ENCODE assay signal across 9 cellular contexts in genomic region chr9:7117676-7118561, GRCh38.
DNase-seq lines count a peak whose midpoint lies in the region; ATAC-seq, FAIRE-seq and TF ChIP-seq lines count a peak whose summit lies in the region.
"Had no signal": no experiment of that assay in that cellular context is flagged by ENCODE, and none has a peak within 500 bp of the region (broad histone marks: within the 10 kb centered on the region; RNA-seq: fewer than 3 reads in every experiment).

No MANE protein-coding gene starts in this region.

- intact Hi-C loops in kidney (cut with DNase I) = no loop called here

- H3K4me3 ChIP-seq in NB4 (ENCODE audit: low read depth, low read length) = no peak overlapping the region
- H3K4me3 ChIP-seq in foreskin fibroblast (ENCODE audit: low read depth in 1 of 2, low read length in 2 of 2) = no peak overlapping the region
- H3K4me3 ChIP-seq in kidney (ENCODE audit: low read length in 2 of 2) = no peak overlapping the region
- H3K4me3 ChIP-seq: tibial artery had no signal

- DNase-seq in HFFc6 (peak; percentile 13), NB4 (ENCODE audit: low read depth) (peak; percentile 61), foreskin fibroblast (peak; percentile 36 to 80), NCI-H524 (lab: John Stamatoyannopoulos, UW) (no peak), kidney (no peak)
- no peak for DNase-seq in activated T-cell treated with anti-CD3 and anti-CD28 coated beads, Interleukin-2, amount 50 U/mL, for 1 hour
- DNase-seq in activated CD4-positive, alpha-beta T cell treated with anti-CD3 and anti-CD28 coated beads for 48 hours = no peak
- DNase-seq: tibial artery had no signal

- H3K9me3 Mint-ChIP-seq in HFFc6 = no peaks in the 10 kb centered on the region

- no peaks in the 10 kb centered on the region for H3K9me3 ChIP-seq in kidney (ENCODE audit: control insufficient read depth in 1 of 2, low read length in 2 of 2)
- H3K9me3 ChIP-seq: tibial artery had no signal

- no peak for TF ChIP-seq POLR2A in NB4 (IDR thresholded peaks at IDR 0.05; ENCODE audit: extremely low read depth, insufficient read length)

- FAIRE-seq in kidney (lab: Jason Lieb, UNC) = no peak

- H3K27ac ChIP-seq in kidney (ENCODE audit: low read depth in 2 of 2, low read length in 2 of 2) = no peak overlapping the region
- H3K27ac ChIP-seq: tibial artery had no signal

- no peaks in the 10 kb centered on the region for H3K4me1 ChIP-seq in kidney (ENCODE audit: control insufficient read depth in 1 of 2, insufficient read depth in 1 of 2, low read depth in 1 of 2, low read length in 2 of 2)
- H3K4me1 ChIP-seq: tibial artery had no signal

- TF ChIP-seq CTCF in HFFc6 (IDR thresholded peaks at IDR 0.05) (no peak), NB4 (IDR thresholded peaks at IDR 0.05; ENCODE audit: low read depth, low read length) (no peak), foreskin fibroblast (IDR thresholded peaks at IDR 0.05; ENCODE audit: low read depth, low read length) (no peak), kidney (IDR thresholded peaks at IDR 0.05; ENCODE audit: borderline replicate concordance, extremely low read depth, insufficient read depth) (no peak)

- H3K9ac ChIP-seq in kidney (ENCODE audit: low read length in 2 of 2) = no peak overlapping the region

- H3K27ac Mint-ChIP-seq in HFFc6 = peak overlapping the region; percentile 34

- H3K36me3 Mint-ChIP-seq in HFFc6 (ENCODE audit: low read depth) = no peaks in the 10 kb centered on the region

- peaks cover 0 to 2% of the 10 kb centered on the region in 2 donors for H3K36me3 ChIP-seq in kidney (ENCODE audit: control insufficient read depth in 1 of 2, insufficient read depth in 2 of 2, low read length in 2 of 2)
- H3K36me3 ChIP-seq: tibial artery had no signal

- H3K4me3 Mint-ChIP-seq in HFFc6 = no peak overlapping the region

- peaks cover 7% of the 10 kb centered on the region for H3K4me1 Mint-ChIP-seq in HFFc6 (ENCODE audit: low read depth)

- peak; percentile 68 for ATAC-seq in GM18519 (IDR thresholded peaks at IDR 0.05; ENCODE audit: low FRiP score, unreplicated experiment)

- H3K27me3 Mint-ChIP-seq in HFFc6 (ENCODE audit: insufficient read depth) = no peaks in the 10 kb centered on the region

Comparison
In these comparisons a context has a peak if more than half of its experiments do, and no peak if none do; other contexts are left out.
1. DNase-seq: peak in HFFc6 (single experiment), NB4 (single experiment) and foreskin fibroblast (2 of 2); none in activated T-cell treated with anti-CD3 and anti-CD28 coated beads, Interleukin-2, amount 50 U/mL, for 1 hour (single experiment), activated CD4-positive, alpha-beta T cell treated with anti-CD3 and anti-CD28 coated beads for 48 hours (single experiment), NCI-H524 (0 of 2) and kidney (single experiment).